16 cellular contexts compared by ENCODE assay signal in genomic region chr13:38228322-38228721, GRCh38.
"Had no signal": no experiment of that assay in that cellular context is flagged by ENCODE, and none has a peak within 500 bp of the region (broad histone marks: within the 10 kb centered on the region; RNA-seq: fewer than 3 reads in every experiment).

No MANE protein-coding gene starts in this region.

- H3K4me3 ChIP-seq: lung, neural progenitor cell, prostate gland, sigmoid colon, testis, tibial artery had no signal

- H3K4me1 ChIP-seq: neural progenitor cell, prostate gland, sigmoid colon, testis, tibial artery had no signal

- DNase-seq: cortex of kidney; effector memory CD8-positive, alpha-beta T cell; naive thymus-derived CD4-positive, alpha-beta T cell; right cardiac atrium; sigmoid colon; stimulated activated CD4-positive, alpha-beta T cell treated with anti-CD3 and anti-CD28 coated beads, Interleukin-2, amount 100 ng/mL, for 24 hours; stimulated activated CD4-positive, alpha-beta T cell treated with anti-CD3 and anti-CD28 coated beads, Interleukin-4, amount 100 ng/mL, for 24 hours; stimulated activated naive CD8-positive, alpha-beta T cell treated with anti-CD3 and anti-CD28 coated beads, Interleukin-15, Interleukin-2, amounts not matched to agents 100 U/mL and 50 U/mL, for 24 hours; substantia nigra; testis; tibial artery had no signal

- H3K4me2 ChIP-seq: neural progenitor cell had no signal

- H3K27ac ChIP-seq: neural progenitor cell, prostate gland, sigmoid colon, testis, tibial artery had no signal

- ATAC-seq: effector memory CD8-positive, alpha-beta T cell; left lobe of liver; naive thymus-derived CD4-positive, alpha-beta T cell; right cardiac atrium; stimulated activated effector memory CD8-positive, alpha-beta T cell treated with anti-CD3 and anti-CD28 coated beads, Interleukin-12 subunit alpha, Interleukin-12 subunit beta, amount 100 ng/mL, for 72 hours; stimulated activated naive CD8-positive, alpha-beta T cell treated with anti-CD3 and anti-CD28 coated beads, Interleukin-15, Interleukin-2, amounts not matched to agents 100 U/mL and 50 U/mL, for 24 hours had no signal

- H3K9ac ChIP-seq: neural progenitor cell had no signal

- H3K27me3 ChIP-seq: neural progenitor cell, sigmoid colon, testis, tibial artery had no signal

- H3K36me3 ChIP-seq: neural progenitor cell, prostate gland, sigmoid colon, tibial artery had no signal
